Comparison of ENCODE assay signal across 12 cellular contexts in genomic region chr11:48044577-48044976, GRCh38.
A peak's percentile ranks its signal among the peaks of the same experiment; 100 is the strongest.
DNase-seq lines count a peak whose midpoint lies in the region; ATAC-seq and TF ChIP-seq lines count a peak whose summit lies in the region.
"Had no signal": no experiment of that assay in that cellular context is flagged by ENCODE, and none has a peak within 500 bp of the region (broad histone marks: within the 10 kb centered on the region; RNA-seq: fewer than 3 reads in every experiment).

No MANE protein-coding gene starts in this region.

- no peaks in the 10 kb centered on the region for H3K27me3 ChIP-seq in lung (ENCODE audit: control insufficient read depth, insufficient read depth)
- no peaks in the 10 kb centered on the region for H3K27me3 ChIP-seq in MG63

- no peak for ATAC-seq in activated CD8-positive, alpha-beta T cell treated with anti-CD3 and anti-CD28 coated beads, Interleukin-2, amount 10 ng/mL, durations not matched to agents 7 days and 5 days
- no peak for ATAC-seq in activated CD8-positive, alpha-beta T cell treated with anti-CD3 and anti-CD28 coated beads for 36 hours
- no peak for ATAC-seq in activated B cell treated with CpG ODN at 0.5 μM for 24 hours (ENCODE audit: low read depth)
- peak; percentile 69 for ATAC-seq in lung (ENCODE audit: insufficient read depth, low FRiP score)
- no peak for ATAC-seq in HG02610 (IDR thresholded peaks at IDR 0.05; ENCODE audit: unreplicated experiment)
- ATAC-seq in HG03469 (IDR thresholded peaks at IDR 0.05; ENCODE audit: unreplicated experiment): no peak

- no peak for DNase-seq in activated CD8-positive, alpha-beta T cell treated with anti-CD3 and anti-CD28 coated beads, Interleukin-2, amount 10 ng/mL, durations not matched to agents 7 days and 5 days
- no peak for DNase-seq in activated CD8-positive, alpha-beta T cell treated with anti-CD3 and anti-CD28 coated beads for 36 hours
- DNase-seq in activated B cell treated with CpG ODN at 0.5 μM for 24 hours (no peak), lung (ENCODE audit: low spot score) (peak; percentile 46), superior temporal gyrus (ENCODE audit: extremely low spot score) (peak; percentile 57), MG63 (no peak)
- DNase-seq: MM.1S, SHP77, WERI-Rb-1 had no signal

- H3K9me3 Mint-ChIP-seq in activated CD8-positive, alpha-beta T cell treated with anti-CD3 and anti-CD28 coated beads, Interleukin-2, amount 10 ng/mL, durations not matched to agents 7 days and 5 days (ENCODE audit: insufficient read depth): no peaks in the 10 kb centered on the region
- H3K9me3 Mint-ChIP-seq in activated CD8-positive, alpha-beta T cell treated with anti-CD3 and anti-CD28 coated beads for 36 hours: no peaks in the 10 kb centered on the region
- H3K9me3 Mint-ChIP-seq in activated B cell treated with CpG ODN at 0.5 μM for 24 hours: no peaks in the 10 kb centered on the region

- CTCF ChIA-PET in activated CD8-positive, alpha-beta T cell treated with anti-CD3 and anti-CD28 coated beads, Interleukin-2, amount 10 ng/mL, durations not matched to agents 7 days and 5 days (lab: Charles Lee): interaction anchor here (1.2 to 2.8 kb wide), 6 partner anchors 7 to 64 kb away, joined by 5 to 17 read pairs (median 8); no protein-coding TSS in a partner anchor
- CTCF ChIA-PET in activated CD8-positive, alpha-beta T cell treated with anti-CD3 and anti-CD28 coated beads for 36 hours (lab: Charles Lee): interaction anchor here (1.4 to 1.9 kb wide), 2 partner anchors 10 to 64 kb away, joined by 3 to 5 read pairs; no protein-coding TSS in a partner anchor
- CTCF ChIA-PET in activated B cell treated with CpG ODN at 0.5 μM for 24 hours (lab: Charles Lee): no interaction called here

- H3K4me1 Mint-ChIP-seq in activated CD8-positive, alpha-beta T cell treated with anti-CD3 and anti-CD28 coated beads, Interleukin-2, amount 10 ng/mL, durations not matched to agents 7 days and 5 days (ENCODE audit: low read depth): peaks cover 65% of the 10 kb centered on the region
- H3K4me1 Mint-ChIP-seq in activated CD8-positive, alpha-beta T cell treated with anti-CD3 and anti-CD28 coated beads for 36 hours (ENCODE audit: low read depth): peaks cover 54% of the 10 kb centered on the region
- H3K4me1 Mint-ChIP-seq in activated B cell treated with CpG ODN at 0.5 μM for 24 hours: peaks cover 69% of the 10 kb centered on the region

- no peak overlapping the region for H3K27ac ChIP-seq in lung (ENCODE audit: low read depth in 1 of 2, low read length in 1 of 2)
- H3K27ac ChIP-seq: parathyroid adenoma, WERI-Rb-1 had no signal

- H3K36me3 ChIP-seq in lung (ENCODE audit: control insufficient read depth in 2 of 2, insufficient read depth in 2 of 2, low read length in 2 of 2) (peaks cover 0 to 1% of the 10 kb centered on the region in 2 donors), MG63 (peaks cover 4% of the 10 kb centered on the region)
- H3K36me3 ChIP-seq: WERI-Rb-1 had no signal

- peak overlapping the region; percentile 84 for H3K27ac Mint-ChIP-seq in activated CD8-positive, alpha-beta T cell treated with anti-CD3 and anti-CD28 coated beads, Interleukin-2, amount 10 ng/mL, durations not matched to agents 7 days and 5 days
- no peak overlapping the region for H3K27ac Mint-ChIP-seq in activated CD8-positive, alpha-beta T cell treated with anti-CD3 and anti-CD28 coated beads for 36 hours
- peak overlapping the region; percentile 67 for H3K27ac Mint-ChIP-seq in activated B cell treated with CpG ODN at 0.5 μM for 24 hours

- TF ChIP-seq CTCF in activated CD8-positive, alpha-beta T cell treated with anti-CD3 and anti-CD28 coated beads for 36 hours (IDR thresholded peaks at IDR 0.05): no peak
- TF ChIP-seq CTCF in activated B cell treated with CpG ODN at 0.5 μM for 24 hours (IDR thresholded peaks at IDR 0.05): no peak
- TF ChIP-seq CTCF in lung (IDR thresholded peaks at IDR 0.05; ENCODE audit: control extremely low read depth, extremely low read depth): no peak

- POLR2A ChIA-PET in activated CD8-positive, alpha-beta T cell treated with anti-CD3 and anti-CD28 coated beads, Interleukin-2, amount 10 ng/mL, durations not matched to agents 7 days and 5 days (lab: Charles Lee): interaction anchor here (0.9 to 2.3 kb wide), 2 partner anchors 11 to 43 kb away, joined by 4 to 7 read pairs; no protein-coding TSS in a partner anchor
- POLR2A ChIA-PET in activated CD8-positive, alpha-beta T cell treated with anti-CD3 and anti-CD28 coated beads for 36 hours (lab: Charles Lee): interaction anchor here (0.7 to 2.4 kb wide), 5 partner anchors 11 to 35 kb away, joined by 3 to 13 read pairs (median 4); no protein-coding TSS in a partner anchor
- POLR2A ChIA-PET in activated B cell treated with CpG ODN at 0.5 μM for 24 hours (lab: Charles Lee): interaction anchor here (0.6 to 4.2 kb wide), 4 partner anchors 11 to 87 kb away, joined by 3 to 29 read pairs (median 14); no protein-coding TSS in a partner anchor

- intact Hi-C loops in activated CD8-positive, alpha-beta T cell treated with anti-CD3 and anti-CD28 coated beads for 36 hours (cut with micrococcal nuclease): no loop called here
- intact Hi-C loops in activated B cell treated with CpG ODN at 0.5 μM for 24 hours (cut with micrococcal nuclease): no loop called here

- peaks cover 0 to 8% of the 10 kb centered on the region in 2 donors for H3K4me1 ChIP-seq in lung (ENCODE audit: control insufficient read depth in 2 of 2, insufficient read depth in 2 of 2, low read length in 2 of 2)

- no peaks in the 10 kb centered on the region for H3K9me3 ChIP-seq in lung (ENCODE audit: control insufficient read depth in 2 of 2, insufficient read depth in 1 of 2, low read length in 1 of 2)
- H3K9me3 ChIP-seq in MG63: no peaks in the 10 kb centered on the region

- no peaks in the 10 kb centered on the region for H3K27me3 Mint-ChIP-seq in activated CD8-positive, alpha-beta T cell treated with anti-CD3 and anti-CD28 coated beads, Interleukin-2, amount 10 ng/mL, durations not matched to agents 7 days and 5 days (ENCODE audit: low read depth)
- no peaks in the 10 kb centered on the region for H3K27me3 Mint-ChIP-seq in activated CD8-positive, alpha-beta T cell treated with anti-CD3 and anti-CD28 coated beads for 36 hours
- no peaks in the 10 kb centered on the region for H3K27me3 Mint-ChIP-seq in activated B cell treated with CpG ODN at 0.5 μM for 24 hours

- peaks cover 45% of the 10 kb centered on the region for H3K36me3 Mint-ChIP-seq in activated CD8-positive, alpha-beta T cell treated with anti-CD3 and anti-CD28 coated beads, Interleukin-2, amount 10 ng/mL, durations not matched to agents 7 days and 5 days (ENCODE audit: low read depth)
- peaks cover 4% of the 10 kb centered on the region for H3K36me3 Mint-ChIP-seq in activated CD8-positive, alpha-beta T cell treated with anti-CD3 and anti-CD28 coated beads for 36 hours (ENCODE audit: low read depth)
- H3K36me3 Mint-ChIP-seq in activated B cell treated with CpG ODN at 0.5 μM for 24 hours (ENCODE audit: low read depth): peaks cover 11% of the 10 kb centered on the region

- no peak overlapping the region for H3K4me3 ChIP-seq in lung
- no peak overlapping the region for H3K4me3 ChIP-seq in MG63

- 52 to 81% methylated on average over 7 of the region's 7 CpGs for WGBS in lung, 2 donors

- H3K4me3 Mint-ChIP-seq in activated CD8-positive, alpha-beta T cell treated with anti-CD3 and anti-CD28 coated beads, Interleukin-2, amount 10 ng/mL, durations not matched to agents 7 days and 5 days: no peak overlapping the region
- H3K4me3 Mint-ChIP-seq in activated CD8-positive, alpha-beta T cell treated with anti-CD3 and anti-CD28 coated beads for 36 hours: no peak overlapping the region
- H3K4me3 Mint-ChIP-seq in activated B cell treated with CpG ODN at 0.5 μM for 24 hours: no peak overlapping the region

Comparison
In these comparisons a context has a peak if more than half of its experiments do, and no peak if none do; other contexts are left out.
1. DNase-seq: peak in lung (single experiment) and superior temporal gyrus (single experiment); none in activated CD8-positive, alpha-beta T cell treated with anti-CD3 and anti-CD28 coated beads, Interleukin-2, amount 10 ng/mL, durations not matched to agents 7 days and 5 days (single experiment), activated CD8-positive, alpha-beta T cell treated with anti-CD3 and anti-CD28 coated beads for 36 hours (single experiment), activated B cell treated with CpG ODN at 0.5 μM for 24 hours (single experiment) and MG63 (single experiment).